21 cellular contexts compared by ENCODE assay signal in the genomic region with DNA sequence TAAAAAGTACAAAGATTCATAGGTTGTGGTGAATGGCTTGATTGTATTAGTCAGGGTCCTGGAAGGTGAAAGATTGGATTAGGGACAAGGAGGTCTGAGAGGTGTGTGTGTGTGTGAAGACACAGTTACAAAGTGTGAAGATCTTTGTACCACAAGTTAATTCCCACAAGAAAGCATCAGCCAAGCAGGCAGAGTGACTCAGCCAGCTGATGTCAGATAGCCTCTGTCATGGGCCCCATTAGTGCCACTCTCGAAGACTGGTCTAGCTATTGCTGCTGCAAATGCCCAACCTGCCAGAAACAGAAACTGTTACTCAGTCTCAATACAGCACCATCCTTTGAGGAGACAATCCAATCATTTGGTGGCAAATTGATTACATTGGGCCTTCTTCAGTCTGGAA.
DNase-seq lines count a peak whose midpoint lies in the region; ATAC-seq lines count a peak whose summit lies in the region.
"Had no signal": no experiment of that assay in that cellular context is flagged by ENCODE, and none has a peak within 500 bp of the region (broad histone marks: within the 10 kb centered on the region; RNA-seq: fewer than 3 reads in every experiment).

No MANE protein-coding gene starts in this region.

- H3K4me3 Mint-ChIP-seq in activated CD4-positive, alpha-beta memory T cell treated with anti-CD3 and anti-CD28 coated beads for 36 hours = no peak overlapping the region
- H3K4me3 Mint-ChIP-seq in activated CD4-positive, alpha-beta memory T cell treated with anti-CD3 and anti-CD28 coated beads, Interleukin-2, amount 10 ng/mL, durations not matched to agents 7 days and 5 days = no peak overlapping the region
- no peak overlapping the region for H3K4me3 Mint-ChIP-seq in central memory CD8-positive, alpha-beta T cell
- H3K4me3 Mint-ChIP-seq in naive thymus-derived CD4-positive, alpha-beta T cell = no peak overlapping the region
- H3K4me3 Mint-ChIP-seq: activated CD4-positive, alpha-beta T cell treated with anti-CD3 and anti-CD28 coated beads, Interleukin-2, amount 10 ng/mL, durations not matched to agents 24 days and 14 days; CD4-positive, CD25-positive, alpha-beta regulatory T cell had no signal

- H2BK15ac ChIP-seq in neuronal stem cell (ENCODE audit: low read length) = no peak overlapping the region

- POLR2A ChIA-PET in activated CD4-positive, alpha-beta memory T cell treated with anti-CD3 and anti-CD28 coated beads for 36 hours (lab: Charles Lee) = no interaction called here
- POLR2A ChIA-PET in activated CD4-positive, alpha-beta memory T cell treated with anti-CD3 and anti-CD28 coated beads, Interleukin-2, amount 10 ng/mL, durations not matched to agents 7 days and 5 days (lab: Charles Lee) = no interaction called here
- POLR2A ChIA-PET in naive thymus-derived CD4-positive, alpha-beta T cell (lab: Charles Lee) = no interaction called here

- H3K9me3 ChIP-seq in naive thymus-derived CD4-positive, alpha-beta T cell (ENCODE audit: control insufficient read depth in 2 of 3, low read length in 3 of 3) = no peaks in the 10 kb centered on the region
- peaks cover 0 to 4% of the 10 kb centered on the region in 2 donors for H3K9me3 ChIP-seq in neuronal stem cell (replicated peaks in 1 of 2; ENCODE audit: control insufficient read depth in 2 of 2, insufficient read depth in 1 of 2, low read depth in 1 of 2, low read length in 2 of 2)
- H3K9me3 ChIP-seq: A549, transverse colon had no signal

- H3K36me3 Mint-ChIP-seq in activated CD4-positive, alpha-beta memory T cell treated with anti-CD3 and anti-CD28 coated beads for 36 hours = peaks cover 21% of the 10 kb centered on the region
- H3K36me3 Mint-ChIP-seq in activated CD4-positive, alpha-beta memory T cell treated with anti-CD3 and anti-CD28 coated beads, Interleukin-2, amount 10 ng/mL, durations not matched to agents 7 days and 5 days (ENCODE audit: low read depth) = peaks cover 54% of the 10 kb centered on the region
- no peaks in the 10 kb centered on the region for H3K36me3 Mint-ChIP-seq in central memory CD8-positive, alpha-beta T cell (ENCODE audit: insufficient read depth)
- H3K36me3 Mint-ChIP-seq in naive thymus-derived CD4-positive, alpha-beta T cell = peaks cover 4 to 52% (median 6%) of the 10 kb centered on the region in 5 donors

- H3K18ac ChIP-seq in neuronal stem cell (ENCODE audit: low read length) = no peak overlapping the region

- no peak overlapping the region for H4K8ac ChIP-seq in neuronal stem cell (ENCODE audit: low read depth, low read length)

- no peak overlapping the region for H3K4me3 ChIP-seq in naive thymus-derived CD4-positive, alpha-beta T cell (ENCODE audit: low read length)
- H3K4me3 ChIP-seq in neuronal stem cell (ENCODE audit: low read length in 2 of 2) = no peak overlapping the region
- H3K4me3 ChIP-seq: A549, SK-N-MC, transverse colon had no signal

- H3K9ac ChIP-seq in neuronal stem cell (ENCODE audit: low read depth, low read length, poor library complexity) = no peak overlapping the region

- CTCF ChIA-PET in activated CD4-positive, alpha-beta memory T cell treated with anti-CD3 and anti-CD28 coated beads for 36 hours (lab: Charles Lee) = no interaction called here
- CTCF ChIA-PET in activated CD4-positive, alpha-beta memory T cell treated with anti-CD3 and anti-CD28 coated beads, Interleukin-2, amount 10 ng/mL, durations not matched to agents 7 days and 5 days (lab: Charles Lee) = no interaction called here
- CTCF ChIA-PET in naive thymus-derived CD4-positive, alpha-beta T cell (lab: Charles Lee) = no interaction called here

- H3K9me3 Mint-ChIP-seq in activated CD4-positive, alpha-beta memory T cell treated with anti-CD3 and anti-CD28 coated beads for 36 hours = peaks cover 3% of the 10 kb centered on the region
- no peaks in the 10 kb centered on the region for H3K9me3 Mint-ChIP-seq in activated CD4-positive, alpha-beta memory T cell treated with anti-CD3 and anti-CD28 coated beads, Interleukin-2, amount 10 ng/mL, durations not matched to agents 7 days and 5 days
- H3K9me3 Mint-ChIP-seq in central memory CD8-positive, alpha-beta T cell = no peaks in the 10 kb centered on the region
- peaks cover 0 to 7% (median 4%) of the 10 kb centered on the region in 11 donors for H3K9me3 Mint-ChIP-seq in naive thymus-derived CD4-positive, alpha-beta T cell
- H3K9me3 Mint-ChIP-seq: activated CD4-positive, alpha-beta T cell treated with anti-CD3 and anti-CD28 coated beads, Interleukin-2, amount 10 ng/mL, durations not matched to agents 24 days and 14 days had no signal

- H3K4ac ChIP-seq in neuronal stem cell (ENCODE audit: low read length) = no peak overlapping the region

- no peaks in the 10 kb centered on the region for H3K36me3 ChIP-seq in naive thymus-derived CD4-positive, alpha-beta T cell (ENCODE audit: control insufficient read depth in 2 of 3, insufficient read depth in 3 of 3, low read length in 3 of 3)
- H3K36me3 ChIP-seq in neuronal stem cell (replicated peaks in 1 of 2; ENCODE audit: control insufficient read depth in 2 of 2, insufficient read depth in 2 of 2, low read length in 2 of 2) = peaks cover 2 to 34% of the 10 kb centered on the region in 2 donors
- H3K36me3 ChIP-seq: transverse colon had no signal

- H2AFZ ChIP-seq in neuronal stem cell (ENCODE audit: low read length) = no peak overlapping the region

- H3K14ac ChIP-seq in neuronal stem cell (ENCODE audit: low read length) = no peak overlapping the region

- no peaks in the 10 kb centered on the region for H3K79me1 ChIP-seq in neuronal stem cell (ENCODE audit: low read depth, low read length)

- H2AK5ac ChIP-seq in neuronal stem cell (ENCODE audit: low read depth, low read length) = no peak overlapping the region

- no peaks in the 10 kb centered on the region for H3K27me3 Mint-ChIP-seq in activated CD4-positive, alpha-beta memory T cell treated with anti-CD3 and anti-CD28 coated beads for 36 hours
- H3K27me3 Mint-ChIP-seq in activated CD4-positive, alpha-beta memory T cell treated with anti-CD3 and anti-CD28 coated beads, Interleukin-2, amount 10 ng/mL, durations not matched to agents 7 days and 5 days = no peaks in the 10 kb centered on the region
- no peaks in the 10 kb centered on the region for H3K27me3 Mint-ChIP-seq in central memory CD8-positive, alpha-beta T cell
- H3K27me3 Mint-ChIP-seq in naive thymus-derived CD4-positive, alpha-beta T cell = no peaks in the 10 kb centered on the region
- H3K27me3 Mint-ChIP-seq: activated CD4-positive, alpha-beta T cell treated with anti-CD3 and anti-CD28 coated beads, Interleukin-2, amount 10 ng/mL, durations not matched to agents 24 days and 14 days; CD4-positive, CD25-positive, alpha-beta regulatory T cell had no signal

- H3K27me3 ChIP-seq in naive thymus-derived CD4-positive, alpha-beta T cell (ENCODE audit: control insufficient read depth in 2 of 2, insufficient read depth in 2 of 2, low read length in 2 of 2) = no peaks in the 10 kb centered on the region
- no peaks in the 10 kb centered on the region for H3K27me3 ChIP-seq in neuronal stem cell (ENCODE audit: control insufficient read depth in 3 of 3, insufficient read depth in 3 of 3, low read depth in 1 of 3, low read length in 3 of 3)
- H3K27me3 ChIP-seq: transverse colon had no signal

- H3K4me1 ChIP-seq in naive thymus-derived CD4-positive, alpha-beta T cell (ENCODE audit: control insufficient read depth in 2 of 2, insufficient read depth in 2 of 2, low read length in 2 of 2) = no peaks in the 10 kb centered on the region
- H3K4me1 ChIP-seq in neuronal stem cell (ENCODE audit: control insufficient read depth in 2 of 2, insufficient read depth in 1 of 2, low read depth in 1 of 2, low read length in 2 of 2) = peaks cover 4% of the 10 kb centered on the region in 2 donors
- H3K4me1 ChIP-seq: A549, transverse colon had no signal

- peak; percentile 24 for DNase-seq in activated CD4-positive, alpha-beta memory T cell treated with anti-CD3 and anti-CD28 coated beads for 36 hours
- DNase-seq in activated CD4-positive, alpha-beta memory T cell treated with anti-CD3 and anti-CD28 coated beads, Interleukin-2, amount 10 ng/mL, durations not matched to agents 7 days and 5 days = no peak
- DNase-seq in ELR (ENCODE audit: low read depth) = peak; percentile 10
- no peak for DNase-seq in central memory CD8-positive, alpha-beta T cell (ENCODE audit: low spot score in 2 of 2)
- DNase-seq in naive thymus-derived CD4-positive, alpha-beta T cell = no peak
- no peak for DNase-seq in neuronal stem cell (ENCODE audit: low spot score)
- no peak for DNase-seq in ecto neural progenitor cell (ENCODE audit: low spot score)
- no peak for DNase-seq in iPS-NIHi11 (ENCODE audit: low spot score)
- DNase-seq: activated CD4-positive, alpha-beta T cell treated with anti-CD3 and anti-CD28 coated beads, Interleukin-2, amount 10 ng/mL, durations not matched to agents 24 days and 14 days; aorta; CD4-positive, CD25-positive, alpha-beta regulatory T cell; Kasumi-1; NCI-H1105 treated with DMSO at 0.1 percent for 48 hours; NCI-H2171 treated with DMSO at 0.1 percent for 48 hours; NCI-H774; small intestine; T1000; transverse colon had no signal

- no peak overlapping the region for H2BK5ac ChIP-seq in neuronal stem cell (ENCODE audit: low read length)

- no peak overlapping the region for H3K27ac ChIP-seq in naive thymus-derived CD4-positive, alpha-beta T cell (ENCODE audit: low read depth, low read length)
- H3K27ac ChIP-seq in neuronal stem cell (replicated peaks; ENCODE audit: low read length) = no peak overlapping the region
- H3K27ac ChIP-seq: A549, SK-N-MC, transverse colon had no signal

- intact Hi-C loops in activated CD4-positive, alpha-beta memory T cell treated with anti-CD3 and anti-CD28 coated beads for 36 hours (cut with micrococcal nuclease) = no loop called here
- intact Hi-C loops in naive thymus-derived CD4-positive, alpha-beta T cell (cut with micrococcal nuclease) = no loop called here

- no peak overlapping the region for H2BK12ac ChIP-seq in neuronal stem cell (ENCODE audit: low read length)

- no CpG with 5 or more reads among the region's 1 CpG for WGBS in neuronal stem cell (ENCODE audit: extremely low coverage in 2 of 2, insufficient read length in 2 of 2, insufficient replicate concordance in 1 of 2), 2 donors

- peak; percentile 67 for ATAC-seq in central memory CD8-positive, alpha-beta T cell (replicated peaks; ENCODE audit: extremely low read depth, poor library complexity, severe bottlenecking)
- ATAC-seq in naive thymus-derived CD4-positive, alpha-beta T cell = peak; percentile 51
- ATAC-seq: A549 had no signal

- no peak overlapping the region for H3K27ac Mint-ChIP-seq in activated CD4-positive, alpha-beta memory T cell treated with anti-CD3 and anti-CD28 coated beads for 36 hours
- H3K27ac Mint-ChIP-seq in activated CD4-positive, alpha-beta memory T cell treated with anti-CD3 and anti-CD28 coated beads, Interleukin-2, amount 10 ng/mL, durations not matched to agents 7 days and 5 days = no peak overlapping the region
- H3K27ac Mint-ChIP-seq in central memory CD8-positive, alpha-beta T cell (ENCODE audit: low read depth) = no peak overlapping the region
- no peak overlapping the region for H3K27ac Mint-ChIP-seq in naive thymus-derived CD4-positive, alpha-beta T cell
- H3K27ac Mint-ChIP-seq: activated CD4-positive, alpha-beta T cell treated with anti-CD3 and anti-CD28 coated beads, Interleukin-2, amount 10 ng/mL, durations not matched to agents 24 days and 14 days; activated T-helper 2 cell treated with anti-CD3 and anti-CD28 coated beads, Interferon-gamma antibody, Interleukin-2, Interleukin-4, amounts not matched to agents 10 μg/mL and 5 μg/mL and 100 μg/mL, durations not matched to agents 14 hours and 24 hours and 36 hours; CD4-positive, CD25-positive, alpha-beta regulatory T cell had no signal

- H3K23ac ChIP-seq in neuronal stem cell (ENCODE audit: low read depth, low read length, poor library complexity) = no peak overlapping the region

- no peak overlapping the region for H4K91ac ChIP-seq in neuronal stem cell (ENCODE audit: low read depth, low read length, poor library complexity)

- no peak overlapping the region for H3K4me2 ChIP-seq in neuronal stem cell (ENCODE audit: insufficient read depth, low read length, poor library complexity, severe bottlenecking)
- H3K4me2 ChIP-seq: A549 had no signal

- no peak overlapping the region for H2BK120ac ChIP-seq in neuronal stem cell (ENCODE audit: low read depth, low read length)

- H3K4me1 Mint-ChIP-seq in activated CD4-positive, alpha-beta memory T cell treated with anti-CD3 and anti-CD28 coated beads for 36 hours (ENCODE audit: low read depth) = no peaks in the 10 kb centered on the region
- peaks cover 2% of the 10 kb centered on the region for H3K4me1 Mint-ChIP-seq in activated CD4-positive, alpha-beta memory T cell treated with anti-CD3 and anti-CD28 coated beads, Interleukin-2, amount 10 ng/mL, durations not matched to agents 7 days and 5 days
- no peaks in the 10 kb centered on the region for H3K4me1 Mint-ChIP-seq in central memory CD8-positive, alpha-beta T cell
- H3K4me1 Mint-ChIP-seq in naive thymus-derived CD4-positive, alpha-beta T cell = peaks cover 0 to 2% (median 0%) of the 10 kb centered on the region in 7 donors

Comparison
In these comparisons a context has a peak if more than half of its experiments do, and no peak if none do; other contexts are left out.
1. DNase-seq: peak in activated CD4-positive, alpha-beta memory T cell treated with anti-CD3 and anti-CD28 coated beads for 36 hours (single experiment) and ELR (single experiment); none in activated CD4-positive, alpha-beta memory T cell treated with anti-CD3 and anti-CD28 coated beads, Interleukin-2, amount 10 ng/mL, durations not matched to agents 7 days and 5 days (single experiment), central memory CD8-positive, alpha-beta T cell (0 of 2), naive thymus-derived CD4-positive, alpha-beta T cell (0 of 9), neuronal stem cell (single experiment), ecto neural progenitor cell (single experiment) and iPS-NIHi11 (single experiment).